Comparison of ENCODE assay signal across 20 cellular contexts in genomic region chr2:189181706-189182105, GRCh38. TPM values are rescaled to one million over a fixed set of nuclear protein-coding genes. Genes with fewer than 3 reads are reported as not detected.
DNase-seq lines count a peak whose midpoint lies in the region; ATAC-seq, FAIRE-seq and TF ChIP-seq lines count a peak whose summit lies in the region.
"Had no signal": no experiment of that assay in that cellular context is flagged by ENCODE, and none has a peak within 500 bp of the region (broad histone marks: within the 10 kb centered on the region; RNA-seq: fewer than 3 reads in every experiment).

No MANE protein-coding gene starts in this region.

- no peaks in the 10 kb centered on the region for H3K9me3 ChIP-seq in A549
- H3K9me3 ChIP-seq: BLaER1 had no signal

- H3K27me3 Mint-ChIP-seq in mesothelial cell of epicardium (ENCODE audit: low read depth) = no peaks in the 10 kb centered on the region

- TF ChIP-seq CTCF in A549 (IDR thresholded peaks at IDR 0.05) (no peak), mesothelial cell of epicardium (IDR thresholded peaks at IDR 0.05; ENCODE audit: unreplicated experiment) (no peak)

- no peak for TF ChIP-seq EP300 in A549 (IDR thresholded peaks at IDR 0.05)

- no peak for TF ChIP-seq RAD21 in A549 (conservative IDR thresholded peaks at IDR 0.05 in 1 of 2, IDR thresholded peaks at IDR 0.05 in 1 of 2)

- H3K4me3 ChIP-seq in A549 = no peak overlapping the region
- H3K4me3 ChIP-seq: BLaER1, GM23338 had no signal

- CTCF ChIA-PET in A549 (lab: Yijun Ruan, JAX) = interaction anchor here (1.0 to 3.6 kb wide), 3 partner anchors 22 to 105 kb away, joined by 4 to 25 read pairs (median 5); no protein-coding TSS in a partner anchor

- H3K4me3 Mint-ChIP-seq in mesothelial cell of epicardium = no peak overlapping the region
- H3K4me3 Mint-ChIP-seq: CD14-positive monocyte; CD4-positive, alpha-beta memory T cell; GM23338 had no signal

- peak overlapping the region; percentile 5 to 93; a peak in 4 of 6 replicates for H3K27ac ChIP-seq in A549
- H3K27ac ChIP-seq: 22Rv1, BLaER1, HL-60 had no signal

- H3K4me2 ChIP-seq in A549 = peak overlapping the region; percentile 77
- H3K4me2 ChIP-seq: BLaER1, GM23338 had no signal

- TF ChIP-seq POLR2A in A549 (IDR thresholded peaks at IDR 0.05; ENCODE audit: low read length) = no peak

- DNase-seq in A549 (ENCODE audit: low read depth in 1 of 2, low spot score in 1 of 2) (peak in 1 of 2 experiments; percentile 51), HuH-7 (ENCODE audit: low spot score) (peak; percentile 21), mesothelial cell of epicardium (ENCODE audit: low spot score in 2 of 2, unreplicated experiment in 2 of 2) (no peak)
- no peak for DNase-seq in stimulated activated CD4-positive, alpha-beta T cell treated with anti-CD3 and anti-CD28 coated beads, Interleukin-1b, Interleukin-23, amount 100 ng/mL, for 48 hours
- DNase-seq: Calu3; CD4-positive, alpha-beta memory T cell; HCEC 1CT; KG1 had no signal

- H3K4me1 ChIP-seq in A549 = peaks cover 34% of the 10 kb centered on the region

- POLR2A ChIA-PET in A549 (lab: Yijun Ruan, JAX) = no interaction called here

- H3K27ac Mint-ChIP-seq in mesothelial cell of epicardium = peak overlapping the region; percentile 7
- H3K27ac Mint-ChIP-seq: CD14-positive monocyte; CD4-positive, alpha-beta memory T cell; GM23338 had no signal

- H3K4me1 Mint-ChIP-seq in mesothelial cell of epicardium = peaks cover 37% of the 10 kb centered on the region
- H3K4me1 Mint-ChIP-seq: CD14-positive monocyte had no signal

- no peak for FAIRE-seq in A549 (lab: Jason Lieb, UNC)
- peak; percentile 73 for FAIRE-seq in TTC549 (lab: Jason Lieb, UNC)
- FAIRE-seq: G401.6, GM12891, H54 had no signal

- H3K36me3 Mint-ChIP-seq in mesothelial cell of epicardium = no peaks in the 10 kb centered on the region
- H3K36me3 Mint-ChIP-seq: CD14-positive monocyte; CD4-positive, alpha-beta memory T cell had no signal

- ATAC-seq in A549 = peak in 1 of 2 experiments; percentile 23; a peak in 2 of 6 replicates
- no peak for ATAC-seq in GM21529 (IDR thresholded peaks at IDR 0.05; ENCODE audit: unreplicated experiment)
- ATAC-seq in HG03280 (IDR thresholded peaks at IDR 0.05; ENCODE audit: unreplicated experiment) = no peak
- no peak for ATAC-seq in GM19395 (IDR thresholded peaks at IDR 0.05; ENCODE audit: unreplicated experiment)
- ATAC-seq: GM23338 had no signal

- peaks cover 5% of the 10 kb centered on the region for H3K9me3 Mint-ChIP-seq in mesothelial cell of epicardium
- H3K9me3 Mint-ChIP-seq: CD14-positive monocyte; CD4-positive, alpha-beta memory T cell; GM23338 had no signal

TF ChIP-seq in A549, 52 proteins besides CTCF, POLR2A, EP300 and RAD21:
- peak in 1 of 2 experiments; percentile 43; a peak in 1 of 4 replicates for TF ChIP-seq CEBPB (IDR thresholded peaks at IDR 0.05)
- TF ChIP-seq KDM5A (IDR thresholded peaks at IDR 0.05) = no peak
TF ChIP-seq in A549: peak in this region for 1.

RNA-seq across cellular contexts. Expression of gene COL5A2, which starts 2.1 kb away (rescaled TPM):
- polyA plus RNA-seq in A549 (2011; rRNA removed) (215 and 244 TPM in 2 replicates), A549 (2017; fragmentation: RNase III; extraction: RNeasy Plus Mini Kit Qiagen cat#74134 plus additional on column Dnase treatment) (114 to 156 TPM (median 152 TPM) in 3 replicates)
- polyA plus RNA-seq in A549 (2012; cell fraction: cytosol; rRNA removed) = 66.7 and 70.8 TPM in 2 replicates
- 138 and 156 TPM in 2 replicates for polyA plus RNA-seq in A549 (2012; cell fraction: nucleus; rRNA removed)
- polyA minus RNA-seq in A549 (2011; rRNA and poly(A)+ RNA removed) = 199 and 285 TPM in 2 replicates
- 438 to 472 TPM (median 459 TPM) in 3 replicates for total RNA-seq in mesothelial cell of epicardium
- polyA plus RNA-seq: CD14-positive monocyte had no signal
